In the genomic region with DNA sequence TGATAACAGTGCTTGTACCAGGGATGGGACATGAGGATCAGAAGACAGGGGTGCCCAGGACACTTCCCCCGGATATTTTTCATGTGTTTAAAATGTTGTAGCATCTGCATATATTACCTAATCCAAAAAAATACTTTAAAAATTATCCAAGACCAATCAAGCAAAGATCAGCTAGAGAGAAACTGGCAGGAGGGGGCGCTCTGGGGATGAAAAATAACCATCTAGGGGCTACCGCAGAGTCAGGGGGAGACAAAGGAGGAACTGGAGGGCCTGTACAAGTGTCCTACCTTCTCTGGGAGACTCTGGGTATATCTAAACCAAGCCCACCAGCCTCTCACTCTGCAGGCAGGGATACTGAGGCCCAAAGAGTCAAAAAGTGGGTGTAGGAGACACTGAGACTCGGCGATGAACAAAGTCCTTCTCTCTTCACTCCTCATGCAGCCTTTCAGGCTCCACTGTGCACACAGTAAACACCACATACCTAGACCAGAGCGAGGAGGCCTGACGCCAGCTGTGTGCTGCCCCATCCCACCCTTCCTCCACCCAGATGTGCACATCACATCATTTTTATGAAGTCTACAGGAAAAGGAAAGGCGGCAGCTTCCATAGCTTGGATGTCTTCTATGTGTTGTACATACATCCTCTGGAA, we compare ENCODE assay signal across 14 cellular contexts. TPM values are rescaled to one million over a fixed set of nuclear protein-coding genes. Genes with fewer than 3 reads are reported as not detected.
DNase-seq lines count a peak whose midpoint lies in the region; ATAC-seq and TF ChIP-seq lines count a peak whose summit lies in the region.
"Had no signal": no experiment of that assay in that cellular context is flagged by ENCODE, and none has a peak within 500 bp of the region (broad histone marks: within the 10 kb centered on the region; RNA-seq: fewer than 3 reads in every experiment).

No MANE protein-coding gene starts in this region.

- ATAC-seq in HG02973 (IDR thresholded peaks at IDR 0.05; ENCODE audit: unreplicated experiment) (no peak), HG03442 (IDR thresholded peaks at IDR 0.05; ENCODE audit: unreplicated experiment) (no peak)
- ATAC-seq: heart right ventricle had no signal

- H3K4me3 ChIP-seq in GM12865 (ENCODE audit: low read depth, low read length) (no peak overlapping the region), epithelial cell of proximal tubule (ENCODE audit: low read depth, low read length) (no peak overlapping the region)
- H3K4me3 ChIP-seq: heart right ventricle, stomach had no signal

- DNase-seq in AG09319 (ENCODE audit: extremely low read depth, low read depth) = no peak
- DNase-seq in GM12865 (ENCODE audit: low read depth) = no peak
- DNase-seq in OCI-M1 (lab: John Stamatoyannopoulos, UW) = peak; percentile 19
- DNase-seq in epithelial cell of proximal tubule (ENCODE audit: low read depth) = no peak
- DNase-seq in HuH-7.5 (ENCODE audit: low spot score) = no peak
- DNase-seq in NCI-H2171 treated with DMSO at 0.1 percent for 48 hours (lab: John Stamatoyannopoulos, UW) = no peak
- DNase-seq: CD8-positive, alpha-beta memory T cell; heart right ventricle; NCI-H1092 treated with DMSO at 0.1 percent for 48 hours; NCI-H69; stomach; T-helper 1 cell had no signal

- TF ChIP-seq CTCF in AG09319 (IDR thresholded peaks at IDR 0.05; ENCODE audit: low read depth, low read length) (peak; percentile 29), GM12865 (IDR thresholded peaks at IDR 0.05; ENCODE audit: insufficient read depth, low read depth, low read length, missing control alignments) (peak; percentile 21), epithelial cell of proximal tubule (conservative IDR thresholded peaks at IDR 0.05; ENCODE audit: low read depth, low read length) (peak; percentile 39)

RNA-seq across cellular contexts. Expression of a gene that starts 9.8 kb away (rescaled TPM):
- total RNA-seq in epithelial cell of proximal tubule = 0.07 TPM in 1 of 2 replicates, not detected in the other
- total RNA-seq: CD8-positive, alpha-beta memory T cell had no signal

RNA-seq across cellular contexts. Expression of a gene that starts 54.9 kb away (rescaled TPM):
- 0.22 TPM in 1 of 2 replicates, not detected in the other for total RNA-seq in epithelial cell of proximal tubule
